ENCODE assay signal across 8 cellular contexts in genomic region chr11:18383388-18384156, GRCh38. TPM values are rescaled to one million over a fixed set of nuclear protein-coding genes. Genes with fewer than 3 reads are reported as not detected.
DNase-seq lines count a peak whose midpoint lies in the region; ATAC-seq and TF ChIP-seq lines count a peak whose summit lies in the region.

No MANE protein-coding gene starts in this region.

- RAD21 ChIA-PET in HCT116 (lab: Charles Lee; ENCODE audit: low non-redundant PET in 1 of 2, low total read pairs in 2 of 2, uncharacterized antibody in 2 of 2, unreplicated experiment in 2 of 2): interaction anchor here in 1 of 2 experiments (1.6 kb wide), 1 partner anchor 11 kb away, joined by 6 read pairs; the partner anchor contains the start of gene LDHA

- H3K4me1 ChIP-seq in HCT116 (ENCODE audit: control insufficient read depth in 1 of 2, insufficient read depth in 2 of 2, low read length in 2 of 2) (peaks cover 23 to 24% of the 10 kb centered on the region in 2 experiments), MM.1S (ENCODE audit: low read length) (peaks cover 23% of the 10 kb centered on the region)

- H2AFZ ChIP-seq in HCT116 (ENCODE audit: low read depth, low read length, poor library complexity, severe bottlenecking): peak overlapping the region; percentile 10
- H2AFZ ChIP-seq in MM.1S (ENCODE audit: low read length): peak overlapping the region; percentile 82

- H3K79me2 ChIP-seq in HCT116 (ENCODE audit: insufficient read depth, low read length) (no peaks in the 10 kb centered on the region), MM.1S (ENCODE audit: low read length) (no peaks in the 10 kb centered on the region)

- CTCF ChIA-PET in HCT116 (lab: Charles Lee): interaction anchor here (1.4 to 1.9 kb wide), 2 partner anchors 11 to 140 kb away, joined by 4 to 7 read pairs; partner anchors contain the start of gene LDHA

- no peak for TF ChIP-seq RAD21 in HCT116 (IDR thresholded peaks at IDR 0.05; ENCODE audit: low read depth)

- H3K36me3 ChIP-seq in HCT116 (ENCODE audit: control insufficient read depth in 1 of 2, insufficient read depth in 2 of 2, low read length in 2 of 2) (no peaks in the 10 kb centered on the region), MM.1S (replicated peaks; ENCODE audit: insufficient read depth, low read length) (no peaks in the 10 kb centered on the region)

- no peaks in the 10 kb centered on the region for H3K9me2 ChIP-seq in HCT116 (ENCODE audit: insufficient read depth)
- no peaks in the 10 kb centered on the region for H3K9me2 ChIP-seq in MM.1S (replicated peaks; ENCODE audit: insufficient read depth, low read length)

- BruUV-seq in HCT116 (replicated peaks; lab: Mats Ljungman, UMichigan): no TSS peak

- no peaks in the 10 kb centered on the region for H4K20me1 ChIP-seq in HCT116 (ENCODE audit: insufficient read depth)
- H4K20me1 ChIP-seq in MM.1S (ENCODE audit: insufficient read depth, low read length): no peaks in the 10 kb centered on the region

- H3F3A ChIP-seq in MM.1S (ENCODE audit: insufficient read depth, low read length): peaks cover 22% of the 10 kb centered on the region

- H3K27ac ChIP-seq in HCT116 (ENCODE audit: low read depth, low read length): peak overlapping the region; percentile 94
- H3K27ac ChIP-seq in MM.1S (ENCODE audit: low read length): peak overlapping the region; percentile 95
- peak overlapping the region; percentile 93 for H3K27ac ChIP-seq in cingulate gyrus (ENCODE audit: low read depth, low read length)

- POLR2A ChIA-PET in HCT116 (lab: Charles Lee): interaction anchor here (0.5 to 2.7 kb wide), 3 partner anchors 11 to 112 kb away, joined by 3 to 88 read pairs (median 7); partner anchors contain the start of genes HPS5 and LDHA

- ATAC-seq in HCT116: peak; percentile 86

- TF ChIP-seq CTCF in HCT116 (IDR thresholded peaks at IDR 0.05 in 2 of 3, conservative IDR thresholded peaks at IDR 0.05 in 1 of 3; ENCODE audit: borderline replicate concordance in 1 of 3, insufficient read depth in 1 of 3, low read depth in 2 of 3, low read length in 2 of 3) (no peak), MM.1S (IDR thresholded peaks at IDR 0.05; ENCODE audit: low read length) (no peak)

- H3K9ac ChIP-seq in HCT116 (ENCODE audit: low read length) (peak overlapping the region; percentile 54), MM.1S (ENCODE audit: low read length) (peak overlapping the region; percentile 61)

- H3K4me2 ChIP-seq in HCT116 (ENCODE audit: low read length) (peak overlapping the region; percentile 58), MM.1S (ENCODE audit: low read depth, low read length) (peak overlapping the region; percentile 77)

- peak overlapping the region in 1 of 2 experiments; percentile 31; a peak in 2 of 4 replicates for H3K4me3 ChIP-seq in HCT116 (replicated peaks in 1 of 2; ENCODE audit: low read depth in 1 of 2, low read length in 2 of 2)
- 0 out of 2 replicates have a peak overlapping the region, but pooled peaks have one; percentile 2 for H3K4me3 ChIP-seq in MM.1S (ENCODE audit: low read length)

- no peak for TF ChIP-seq POLR2A in HCT116 (IDR thresholded peaks at IDR 0.05; ENCODE audit: borderline replicate concordance, extremely low read depth, insufficient read depth, insufficient read length)

- intact Hi-C loops in HCT116 (cut with micrococcal nuclease): no loop called here

- H3K27me3 ChIP-seq in HCT116 (ENCODE audit: insufficient read depth, low read length) (no peaks in the 10 kb centered on the region), MM.1S (replicated peaks; ENCODE audit: insufficient read depth, low read length) (no peaks in the 10 kb centered on the region)

- DNase-seq in DMS53 (lab: John Stamatoyannopoulos, UW): peak; percentile 58
- no peak for DNase-seq in DMS53 treated with DMSO at 0.1 percent for 48 hours (lab: John Stamatoyannopoulos, UW; ENCODE audit: unreplicated experiment)
- peak; percentile 84 for DNase-seq in HCT116 (ENCODE audit: low read depth, low spot score)
- peak; percentile 8 for DNase-seq in MM.1S
- peak; percentile 64 to 73 for DNase-seq in activated CD4-positive, alpha-beta T cell treated with anti-CD3 and anti-CD28 coated beads for 4 hours
- peak; percentile 16 to 86 for DNase-seq in lung microvascular endothelial cell (ENCODE audit: low read depth in 2 of 2)
- DNase-seq in stimulated activated CD4-positive, alpha-beta T cell treated with anti-CD3 and anti-CD28 coated beads, TNF-alpha, amount 100 ng/mL, for 4 hours (ENCODE audit: low read depth in 3 of 3): peak; percentile 38 to 57 (median 43)

- H3K9me3 ChIP-seq in HCT116 (ENCODE audit: control insufficient read depth in 1 of 2, insufficient read depth in 1 of 2, low read depth in 1 of 2, low read length in 2 of 2): no peaks in the 10 kb centered on the region
- no peaks in the 10 kb centered on the region for H3K9me3 ChIP-seq in MM.1S (replicated peaks; ENCODE audit: insufficient read depth, low read length)

TF ChIP-seq in HCT116, 20 proteins besides CTCF, POLR2A, EP300 and RAD21 (continues in another document):
- TF ChIP-seq CEBPB (IDR thresholded peaks at IDR 0.05; ENCODE audit: low read depth): no peak
- no peak for TF ChIP-seq ZBTB33 (IDR thresholded peaks at IDR 0.05; ENCODE audit: extremely low read depth, insufficient replicate concordance, low read length)
- TF ChIP-seq ATF3 (IDR thresholded peaks at IDR 0.05): no peak
- no peak for TF ChIP-seq EGR1 (IDR thresholded peaks at IDR 0.05; ENCODE audit: low read depth)
- TF ChIP-seq ELF1 (IDR thresholded peaks at IDR 0.05; ENCODE audit: borderline replicate concordance, low read depth): no peak
- no peak for TF ChIP-seq YY1 (IDR thresholded peaks at IDR 0.05; ENCODE audit: extremely low read depth, insufficient replicate concordance, low read depth, low read length)
- no peak for TF ChIP-seq CBX3 (IDR thresholded peaks at IDR 0.05; ENCODE audit: low read depth)
- peak; percentile 93 for TF ChIP-seq SP1 (IDR thresholded peaks at IDR 0.05; ENCODE audit: low read depth)
- TF ChIP-seq EZH2 (IDR thresholded peaks at IDR 0.05): no peak
- TF ChIP-seq ZNF274 (IDR thresholded peaks at IDR 0.05; ENCODE audit: low read depth, low read length): no peak
- peak; percentile 65; the same call in 1 of the 2 replicates for TF ChIP-seq MAX (IDR thresholded peaks at IDR 0.05)
- peak; percentile 69 for TF ChIP-seq FOSL1 (IDR thresholded peaks at IDR 0.05; ENCODE audit: low read depth)
- no peak for TF ChIP-seq EZH2phosphoT487 (IDR thresholded peaks at IDR 0.05; ENCODE audit: borderline replicate concordance)
- peak; percentile 34; the same call in 1 of the 2 replicates for TF ChIP-seq JUND (IDR thresholded peaks at IDR 0.05)
- TF ChIP-seq ZFX (IDR thresholded peaks at IDR 0.05): 0 out of 2 replicates have a peak, but pooled peaks have one; percentile 24
- no peak for TF ChIP-seq SRF (IDR thresholded peaks at IDR 0.05; ENCODE audit: low read depth)
- TF ChIP-seq SIN3A (IDR thresholded peaks at IDR 0.05; ENCODE audit: low read depth): peak; percentile 37; the same call in 1 of the 2 replicates
- no peak for TF ChIP-seq TCF7L2 (IDR thresholded peaks at IDR 0.05; ENCODE audit: borderline replicate concordance, extremely low read depth, insufficient read depth, insufficient read length)
- TF ChIP-seq POLR2AphosphoS5 (IDR thresholded peaks at IDR 0.05; ENCODE audit: low read depth, low read length): 0 out of 2 replicates have a peak, but pooled peaks have one; percentile 19

RNA-seq across cellular contexts. Expression of gene LDHA, which starts 10.8 kb away (rescaled TPM):
- total RNA-seq in HCT116 (2021; ENCODE audit: unreplicated experiment) (974 TPM), lung microvascular endothelial cell (207 and 243 TPM in 2 replicates)
- 1,576 and 1,832 TPM in 2 replicates for polyA plus RNA-seq in HCT116 (2012)

RNA-seq across cellular contexts. Expression of gene LDHC, which starts 28.5 kb away (rescaled TPM):
- not detected for total RNA-seq in HCT116 (2021; ENCODE audit: unreplicated experiment)
- not detected in 2 replicates for polyA plus RNA-seq in HCT116 (2012)
- total RNA-seq in lung microvascular endothelial cell: not detected in 2 replicates
